Comparison of ENCODE assay signal across 8 cellular contexts in genomic region chr1:100350787-100351094, GRCh38. TPM values are rescaled to one million over a fixed set of nuclear protein-coding genes. Genes with fewer than 3 reads are reported as not detected.
DNase-seq lines count a peak whose midpoint lies in the region; ATAC-seq and TF ChIP-seq lines count a peak whose summit lies in the region.

No MANE protein-coding gene starts in this region.

- CTCF ChIA-PET in HEK293T (lab: Yijun Ruan, JAX), result no interaction called here

- H3K4me1 ChIP-seq in iPS-18a (ENCODE audit: control insufficient read depth, low read depth, low read length), result peaks cover 17% of the 10 kb centered on the region

- POLR2A ChIA-PET in HEK293T (lab: Yijun Ruan, JAX), result interaction anchor here (0.6 to 2.7 kb wide), 5 partner anchors 10 to 544 kb away, joined by 3 to 9 read pairs (median 3); partner anchors contain the start of genes EXTL2, RTCA, SASS6 and TRMT13

- peaks cover 36% of the 10 kb centered on the region for H3K4me1 Mint-ChIP-seq in activated T-helper 1 cell treated with anti-CD3 and anti-CD28 coated beads, Interleukin-12 subunit alpha, Interleukin-12 subunit beta, Interleukin-2, Interleukin-4 antibody, amounts not matched to agents 30 ng/mL and 10 ng/mL and 1 ng/mL, durations not matched to agents 14 hours and 24 hours and 36 hours (ENCODE audit: low read depth)
- peaks cover 34% of the 10 kb centered on the region for H3K4me1 Mint-ChIP-seq in stimulated activated memory B cell treated with anti-CD40 and anti-IgM and Interleukin-4, amounts not matched to agents 10 μg/mL and 1 μg/mL and 100 μg/mL, for 72 hours

- no peaks in the 10 kb centered on the region for H3K27me3 ChIP-seq in HL-60 (ENCODE audit: insufficient read depth, poor library complexity, severe bottlenecking)
- H3K27me3 ChIP-seq in iPS-18a (ENCODE audit: control insufficient read depth, insufficient read depth, low read length), result no peaks in the 10 kb centered on the region

- peaks cover 10% of the 10 kb centered on the region for H3K36me3 Mint-ChIP-seq in activated T-helper 1 cell treated with anti-CD3 and anti-CD28 coated beads, Interleukin-12 subunit alpha, Interleukin-12 subunit beta, Interleukin-2, Interleukin-4 antibody, amounts not matched to agents 30 ng/mL and 10 ng/mL and 1 ng/mL, durations not matched to agents 14 hours and 24 hours and 36 hours (ENCODE audit: low read depth)
- no peaks in the 10 kb centered on the region for H3K36me3 Mint-ChIP-seq in stimulated activated memory B cell treated with anti-CD40 and anti-IgM and Interleukin-4, amounts not matched to agents 10 μg/mL and 1 μg/mL and 100 μg/mL, for 72 hours

- no peak for TF ChIP-seq CTCF in HL-60 (IDR thresholded peaks at IDR 0.05; ENCODE audit: insufficient read depth, low read length)

- H3K4me3 Mint-ChIP-seq in activated T-helper 1 cell treated with anti-CD3 and anti-CD28 coated beads, Interleukin-12 subunit alpha, Interleukin-12 subunit beta, Interleukin-2, Interleukin-4 antibody, amounts not matched to agents 30 ng/mL and 10 ng/mL and 1 ng/mL, durations not matched to agents 14 hours and 24 hours and 36 hours, result peak overlapping the region; percentile 93
- H3K4me3 Mint-ChIP-seq in stimulated activated memory B cell treated with anti-CD40 and anti-IgM and Interleukin-4, amounts not matched to agents 10 μg/mL and 1 μg/mL and 100 μg/mL, for 72 hours, result peak overlapping the region; percentile 99

- H3K36me3 ChIP-seq in iPS-18a (ENCODE audit: control insufficient read depth, low read depth, low read length), result peaks cover 2% of the 10 kb centered on the region

- H3K9me3 Mint-ChIP-seq in activated T-helper 1 cell treated with anti-CD3 and anti-CD28 coated beads, Interleukin-12 subunit alpha, Interleukin-12 subunit beta, Interleukin-2, Interleukin-4 antibody, amounts not matched to agents 30 ng/mL and 10 ng/mL and 1 ng/mL, durations not matched to agents 14 hours and 24 hours and 36 hours, result no peaks in the 10 kb centered on the region
- no peaks in the 10 kb centered on the region for H3K9me3 Mint-ChIP-seq in stimulated activated memory B cell treated with anti-CD40 and anti-IgM and Interleukin-4, amounts not matched to agents 10 μg/mL and 1 μg/mL and 100 μg/mL, for 72 hours

- peaks cover 2% of the 10 kb centered on the region for H3K27me3 Mint-ChIP-seq in activated T-helper 1 cell treated with anti-CD3 and anti-CD28 coated beads, Interleukin-12 subunit alpha, Interleukin-12 subunit beta, Interleukin-2, Interleukin-4 antibody, amounts not matched to agents 30 ng/mL and 10 ng/mL and 1 ng/mL, durations not matched to agents 14 hours and 24 hours and 36 hours (ENCODE audit: insufficient read depth)
- H3K27me3 Mint-ChIP-seq in stimulated activated memory B cell treated with anti-CD40 and anti-IgM and Interleukin-4, amounts not matched to agents 10 μg/mL and 1 μg/mL and 100 μg/mL, for 72 hours, result no peaks in the 10 kb centered on the region

- peak overlapping the region; percentile 82 for H3K9ac ChIP-seq in iPS-18a (ENCODE audit: low read length)

- intact Hi-C loops in activated T-helper 1 cell treated with anti-CD3 and anti-CD28 coated beads, Interleukin-12 subunit alpha, Interleukin-12 subunit beta, Interleukin-2, Interleukin-4 antibody, amounts not matched to agents 30 ng/mL and 10 ng/mL and 1 ng/mL, durations not matched to agents 14 hours and 24 hours and 36 hours (cut with micrococcal nuclease), result loop anchor here (1.0 to 2.0 kb wide), 6 partner anchors 50 to 546 kb away; partner anchors contain the start of genes DBT, RTCA and SLC30A7

- peak overlapping the region; percentile 99 for H3K27ac Mint-ChIP-seq in activated T-helper 1 cell treated with anti-CD3 and anti-CD28 coated beads, Interleukin-12 subunit alpha, Interleukin-12 subunit beta, Interleukin-2, Interleukin-4 antibody, amounts not matched to agents 30 ng/mL and 10 ng/mL and 1 ng/mL, durations not matched to agents 14 hours and 24 hours and 36 hours
- H3K27ac Mint-ChIP-seq in stimulated activated memory B cell treated with anti-CD40 and anti-IgM and Interleukin-4, amounts not matched to agents 10 μg/mL and 1 μg/mL and 100 μg/mL, for 72 hours, result peak overlapping the region; percentile 92

- H3K4me3 ChIP-seq in HL-60 (replicated peaks; ENCODE audit: insufficient read depth, low read length) (peak overlapping the region; percentile 94), iPS-18a (ENCODE audit: low read length) (peak overlapping the region; percentile 96)

- no peaks in the 10 kb centered on the region for H3K9me3 ChIP-seq in iPS-18a (ENCODE audit: control insufficient read depth, low read depth, low read length)

- peak overlapping the region; percentile 83 for H3K27ac ChIP-seq in HL-60 (replicated peaks)
- peak overlapping the region; percentile 34 for H3K27ac ChIP-seq in iPS-18a (ENCODE audit: low read length)

- DNase-seq in HL-60 (ENCODE audit: low read depth in 1 of 2, low spot score in 1 of 2) (no peak), SW 1271 (lab: John Stamatoyannopoulos, UW) (no peak), HEK293T (ENCODE audit: extremely low spot score) (no peak), SKM-1 (lab: John Stamatoyannopoulos, UW; ENCODE audit: unreplicated experiment) (no peak)
- no peak for DNase-seq in activated T-helper 1 cell treated with anti-CD3 and anti-CD28 coated beads, Interleukin-12 subunit alpha, Interleukin-12 subunit beta, Interleukin-2, Interleukin-4 antibody, amounts not matched to agents 30 ng/mL and 10 ng/mL and 1 ng/mL, durations not matched to agents 14 hours and 24 hours and 36 hours (ENCODE audit: low spot score)

- no peak for ATAC-seq in stimulated activated memory B cell treated with anti-CD40 and anti-IgM and Interleukin-4, amounts not matched to agents 10 μg/mL and 1 μg/mL and 100 μg/mL, for 72 hours
- no peak for ATAC-seq in HG02763 (IDR thresholded peaks at IDR 0.05; ENCODE audit: unreplicated experiment)

TF ChIP-seq in HEK293T, 16 proteins besides CTCF, POLR2A, EP300 and RAD21:
- TF ChIP-seq L3MBTL2 (conservative IDR thresholded peaks at IDR 0.05) (no peak), ELF4 (IDR thresholded peaks at IDR 0.05) (no peak), ARNT (IDR thresholded peaks at IDR 0.05) (no peak), ZNF384 (IDR thresholded peaks at IDR 0.05) (no peak), TARDBP (IDR thresholded peaks at IDR 0.05) (no peak), BHLHE40 (IDR thresholded peaks at IDR 0.05; ENCODE audit: borderline replicate concordance) (no peak), FOXK2 (IDR thresholded peaks at IDR 0.05) (no peak), CTBP1 (IDR thresholded peaks at IDR 0.05; ENCODE audit: borderline replicate concordance) (no peak), NFRKB (IDR thresholded peaks at IDR 0.05) (no peak), HDGF (IDR thresholded peaks at IDR 0.05; ENCODE audit: borderline replicate concordance) (no peak), SP1 (IDR thresholded peaks at IDR 0.05) (no peak), LEF1 (IDR thresholded peaks at IDR 0.05; ENCODE audit: borderline replicate concordance) (no peak), FOXM1 (IDR thresholded peaks at IDR 0.05; ENCODE audit: borderline replicate concordance) (no peak), PKNOX1 (IDR thresholded peaks at IDR 0.05) (no peak), FOXA1 (IDR thresholded peaks at IDR 0.05) (no peak), SUZ12 (IDR thresholded peaks at IDR 0.05) (no peak)

RNA-seq across cellular contexts. Expression of gene CDC14A, which starts 1.6 kb away (rescaled TPM):
- 11.2 and 11.8 TPM in 2 replicates for total RNA-seq in activated T-helper 1 cell treated with anti-CD3 and anti-CD28 coated beads, Interleukin-12 subunit alpha, Interleukin-12 subunit beta, Interleukin-2, Interleukin-4 antibody, amounts not matched to agents 30 ng/mL and 10 ng/mL and 1 ng/mL, durations not matched to agents 14 hours and 24 hours and 36 hours
